ENCODE assay signal across 8 cellular contexts in the genomic region with DNA sequence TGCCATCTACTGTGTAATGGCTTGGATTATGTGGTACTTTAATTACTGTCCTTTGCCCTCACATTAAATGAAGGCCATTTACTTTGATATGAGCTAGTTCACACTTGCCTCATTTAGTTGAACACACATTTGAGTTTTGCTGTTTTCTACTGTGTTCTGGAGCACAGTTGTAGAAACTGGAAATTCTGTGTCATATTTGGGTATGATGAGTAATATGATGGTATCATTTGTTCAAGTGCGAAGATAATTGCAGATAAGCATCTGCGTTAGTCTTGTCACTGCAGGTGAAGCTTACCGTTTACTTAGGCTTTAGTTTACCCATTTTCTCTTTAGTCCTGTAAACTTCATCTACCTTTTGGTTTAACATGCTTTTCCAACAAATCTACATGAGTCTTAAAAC.
DNase-seq lines count a peak whose midpoint lies in the region; ATAC-seq, FAIRE-seq and TF ChIP-seq lines count a peak whose summit lies in the region.
"Not testable (repeated sequence)": the region's sequence is repeated elsewhere in the genome, so short reads cannot be mapped to it uniquely, and the experiment has no call there.

No MANE protein-coding gene starts in this region.

- not testable (repeated sequence) for H3K27ac Mint-ChIP-seq in CD4-positive, CD25-positive, alpha-beta regulatory T cell; activated naive CD8-positive, alpha-beta T cell treated with anti-CD3 and anti-CD28 coated beads, Interleukin-2, amount 50 U/mL, for 24 hours; endodermal cell; stimulated activated naive CD8-positive, alpha-beta T cell treated with anti-CD3 and anti-CD28 coated beads, Interleukin-15, amount 100 ng/mL, for 72 hours

- TF ChIP-seq EP300 in HepG2 (IDR thresholded peaks at IDR 0.05; ENCODE audit: low read depth in 2 of 2, low read length in 2 of 2); HepG2 (CRISPR knock-in tag; IDR thresholded peaks at IDR 0.05; ENCODE audit: borderline replicate concordance): not testable (repeated sequence)

- not testable (repeated sequence) for TF ChIP-seq RAD21 in HepG2 (CRISPR knock-in tag; IDR thresholded peaks at IDR 0.05)

- peaks cover 98% of the 10 kb centered on the region for H3K4me1 ChIP-seq in CD4-positive, CD25-positive, alpha-beta regulatory T cell (ENCODE audit: control insufficient read depth, insufficient read depth, low read length, poor library complexity, severe bottlenecking)
- peaks cover 36% of the 10 kb centered on the region for H3K4me1 ChIP-seq in OCI-LY7 (ENCODE audit: insufficient read depth, low read length, poor library complexity, severe bottlenecking)
- H3K4me1 ChIP-seq in endodermal cell (ENCODE audit: control insufficient read depth, insufficient read depth, low read length); HepG2 (ENCODE audit: insufficient read depth, low read length): not testable (repeated sequence)

- H3K27me3 Mint-ChIP-seq in CD4-positive, CD25-positive, alpha-beta regulatory T cell; activated T-cell treated with anti-CD3 and anti-CD28 coated beads, Interleukin-2, amount 50 U/mL, for 4 hours (ENCODE audit: low read depth); activated naive CD8-positive, alpha-beta T cell treated with anti-CD3 and anti-CD28 coated beads, Interleukin-2, amount 50 U/mL, for 24 hours; endodermal cell (ENCODE audit: insufficient read depth): not testable (repeated sequence)
- peaks cover 24% of the 10 kb centered on the region for H3K27me3 Mint-ChIP-seq in stimulated activated naive CD8-positive, alpha-beta T cell treated with anti-CD3 and anti-CD28 coated beads, Interleukin-15, amount 100 ng/mL, for 72 hours

- not testable (repeated sequence) for H3K9ac ChIP-seq in endodermal cell (ENCODE audit: extremely low read depth, low read length, poor library complexity, severe bottlenecking); HepG2 (ENCODE audit: insufficient read depth, low read depth, low read length)

- peaks cover 13 to 22% (median 21%) of the 10 kb centered on the region in 4 donors for H3K4me1 Mint-ChIP-seq in CD4-positive, CD25-positive, alpha-beta regulatory T cell
- peaks cover 20% of the 10 kb centered on the region for H3K4me1 Mint-ChIP-seq in activated T-cell treated with anti-CD3 and anti-CD28 coated beads, Interleukin-2, amount 50 U/mL, for 4 hours (ENCODE audit: low read depth)
- peaks cover 16% of the 10 kb centered on the region for H3K4me1 Mint-ChIP-seq in activated naive CD8-positive, alpha-beta T cell treated with anti-CD3 and anti-CD28 coated beads, Interleukin-2, amount 50 U/mL, for 24 hours
- H3K4me1 Mint-ChIP-seq in endodermal cell, result not testable (repeated sequence)
- peaks cover 22% of the 10 kb centered on the region for H3K4me1 Mint-ChIP-seq in stimulated activated naive CD8-positive, alpha-beta T cell treated with anti-CD3 and anti-CD28 coated beads, Interleukin-15, amount 100 ng/mL, for 72 hours

- peak; percentile 37 for FAIRE-seq in HepG2 (lab: Jason Lieb, UNC)

- not testable (repeated sequence) for H4K20me1 ChIP-seq in OCI-LY7 (ENCODE audit: insufficient read depth, low read length); HepG2 (ENCODE audit: insufficient read depth, low read length)

- not testable (repeated sequence) for H3K27me3 ChIP-seq in CD4-positive, CD25-positive, alpha-beta regulatory T cell (ENCODE audit: control insufficient read depth, insufficient read depth, low read length); endodermal cell (ENCODE audit: control insufficient read depth, insufficient read depth, low read length, poor library complexity, severe bottlenecking); HepG2 (ENCODE audit: control insufficient read depth in 1 of 2, insufficient read depth in 2 of 2, low read length in 2 of 2)

- intact Hi-C loops in OCI-LY7 (cut with micrococcal nuclease; ENCODE audit: unreplicated experiment); HepG2 (cut with micrococcal nuclease; ENCODE audit: unreplicated experiment): not testable (repeated sequence)

- not testable (repeated sequence) for TF ChIP-seq POLR2A in HepG2 (IDR thresholded peaks at IDR 0.05; ENCODE audit: insufficient read depth in 1 of 2, low read depth in 2 of 2, low read length in 2 of 2)

- POLR2A ChIA-PET in OCI-LY7 (lab: Charles Lee), result interaction anchor here (0.5 kb wide), 1 partner anchor 16 kb away, joined by 3 read pairs; no protein-coding TSS in a partner anchor
- POLR2A ChIA-PET in HepG2 (lab: Yijun Ruan, JAX), result not testable (repeated sequence)

- CTCF ChIA-PET in OCI-LY7 (lab: Charles Lee; ENCODE audit: unreplicated experiment); HepG2 (lab: Yijun Ruan, JAX; ENCODE audit: low intra/inter-chr PET ratio, low total read pairs): not testable (repeated sequence)

- H3K27ac ChIP-seq in CD4-positive, CD25-positive, alpha-beta regulatory T cell (ENCODE audit: insufficient read depth, low read length, poor library complexity, severe bottlenecking), result peak overlapping the region; percentile 88
- not testable (repeated sequence) for H3K27ac ChIP-seq in OCI-LY7 (ENCODE audit: low read depth, low read length, poor library complexity, severe bottlenecking); endodermal cell (ENCODE audit: low read depth, low read length); HepG2 (ENCODE audit: extremely low read length, insufficient read depth, low read length)

- H2AFZ ChIP-seq in OCI-LY7 (ENCODE audit: low read length); HepG2 (ENCODE audit: low read length): not testable (repeated sequence)

- not testable (repeated sequence) for H3K4me3 Mint-ChIP-seq in CD4-positive, CD25-positive, alpha-beta regulatory T cell; activated T-cell treated with anti-CD3 and anti-CD28 coated beads, Interleukin-2, amount 50 U/mL, for 4 hours; activated naive CD8-positive, alpha-beta T cell treated with anti-CD3 and anti-CD28 coated beads, Interleukin-2, amount 50 U/mL, for 24 hours; endodermal cell; stimulated activated naive CD8-positive, alpha-beta T cell treated with anti-CD3 and anti-CD28 coated beads, Interleukin-15, amount 100 ng/mL, for 72 hours

- H3K79me2 ChIP-seq in OCI-LY7 (ENCODE audit: insufficient read depth, low read depth, low read length); HepG2 (ENCODE audit: insufficient read depth, low read length): not testable (repeated sequence)

- H3K9me2 ChIP-seq in OCI-LY7 (ENCODE audit: insufficient read depth, low read length), result not testable (repeated sequence)

- not testable (repeated sequence) for H3K36me3 ChIP-seq in CD4-positive, CD25-positive, alpha-beta regulatory T cell (ENCODE audit: control insufficient read depth, insufficient read depth, low read length); OCI-LY7 (ENCODE audit: insufficient read depth, low read length); endodermal cell (ENCODE audit: control insufficient read depth, insufficient read depth, low read length); HepG2 (replicated peaks in 1 of 2; ENCODE audit: control insufficient read depth in 1 of 2, insufficient read depth in 2 of 2, low read length in 2 of 2)

- in situ Hi-C loops in HepG2 (cut with HindIII; ENCODE audit: extremely low pct_ligation_motif_present, low pct_unique_long_range_greater_than_20kb), result not testable (repeated sequence)

- 90 to 100% methylated on average over 3 of the region's 3 CpGs for WGBS in endodermal cell (ENCODE audit: insufficient coverage in 1 of 2, insufficient read length in 1 of 2), 2 experiments
- WGBS in HepG2 (ENCODE audit: low lambda C conversion rate), result 46% methylated on average over 3 of the region's 3 CpGs

- DNase-seq in CD4-positive, CD25-positive, alpha-beta regulatory T cell, result peak in 2 of 3 donors; percentile 59 to 77
- DNase-seq in OCI-LY7 (ENCODE audit: low spot score); activated T-cell treated with anti-CD3 and anti-CD28 coated beads, Interleukin-2, amount 50 U/mL, for 4 hours; activated naive CD8-positive, alpha-beta T cell treated with anti-CD3 and anti-CD28 coated beads, Interleukin-2, amount 50 U/mL, for 24 hours; endodermal cell; HepG2 (ENCODE audit: low spot score); stimulated activated naive CD8-positive, alpha-beta T cell treated with anti-CD3 and anti-CD28 coated beads, Interleukin-15, amount 100 ng/mL, for 72 hours: not testable (repeated sequence)

- H3K4me2 ChIP-seq in OCI-LY7 (ENCODE audit: low read length), result peak overlapping the region; percentile 32
- not testable (repeated sequence) for H3K4me2 ChIP-seq in HepG2 (ENCODE audit: low read depth, low read length)

- H3K9me3 Mint-ChIP-seq in CD4-positive, CD25-positive, alpha-beta regulatory T cell; activated T-cell treated with anti-CD3 and anti-CD28 coated beads, Interleukin-2, amount 50 U/mL, for 4 hours; activated naive CD8-positive, alpha-beta T cell treated with anti-CD3 and anti-CD28 coated beads, Interleukin-2, amount 50 U/mL, for 24 hours; stimulated activated naive CD8-positive, alpha-beta T cell treated with anti-CD3 and anti-CD28 coated beads, Interleukin-15, amount 100 ng/mL, for 72 hours: not testable (repeated sequence)
- peaks cover 13% of the 10 kb centered on the region for H3K9me3 Mint-ChIP-seq in endodermal cell

- not testable (repeated sequence) for BruUV-seq in OCI-LY7 (replicated peaks; lab: Mats Ljungman, UMichigan); HepG2 (replicated peaks; lab: Mats Ljungman, UMichigan)

- H3K36me3 Mint-ChIP-seq in CD4-positive, CD25-positive, alpha-beta regulatory T cell; activated T-cell treated with anti-CD3 and anti-CD28 coated beads, Interleukin-2, amount 50 U/mL, for 4 hours (ENCODE audit: insufficient read depth); activated naive CD8-positive, alpha-beta T cell treated with anti-CD3 and anti-CD28 coated beads, Interleukin-2, amount 50 U/mL, for 24 hours (ENCODE audit: low read depth); endodermal cell (ENCODE audit: low read depth): not testable (repeated sequence)

- H3K9me3 ChIP-seq in CD4-positive, CD25-positive, alpha-beta regulatory T cell (ENCODE audit: control insufficient read depth in 2 of 2, low read length in 2 of 2); OCI-LY7 (ENCODE audit: low read length); HepG2 (ENCODE audit: low read length): not testable (repeated sequence)
- H3K9me3 ChIP-seq in endodermal cell (ENCODE audit: control insufficient read depth, low read length), result peaks cover 95% of the 10 kb centered on the region

- peak; percentile 38 to 44 for ATAC-seq in CD4-positive, CD25-positive, alpha-beta regulatory T cell (ENCODE audit: low read depth in 2 of 2)
- peak; percentile 50 to 60 for ATAC-seq in activated CD4-positive, CD25-positive, alpha-beta regulatory T cell treated with anti-CD3 and anti-CD28 coated beads, Interleukin-2, amount 50 U/mL, for 24 hours
- ATAC-seq in activated T-cell treated with anti-CD3 and anti-CD28 coated beads, Interleukin-2, amount 50 U/mL, for 4 hours, result peak; percentile 56 to 67
- ATAC-seq in activated naive CD8-positive, alpha-beta T cell treated with anti-CD3 and anti-CD28 coated beads, Interleukin-2, amount 50 U/mL, for 24 hours, result peak; percentile 68
- ATAC-seq in HepG2, result not testable (repeated sequence)
- peak; percentile 83 for ATAC-seq in stimulated activated naive CD8-positive, alpha-beta T cell treated with anti-CD3 and anti-CD28 coated beads, Interleukin-15, amount 100 ng/mL, for 72 hours

- peak overlapping the region; percentile 78 for H3K4me3 ChIP-seq in CD4-positive, CD25-positive, alpha-beta regulatory T cell (ENCODE audit: low read depth, low read length)
- H3K4me3 ChIP-seq in OCI-LY7 (ENCODE audit: low read depth, low read length, poor library complexity, severe bottlenecking); HepG2 (replicated peaks in 1 of 3; ENCODE audit: insufficient read depth in 1 of 3, low read depth in 2 of 3, low read length in 3 of 3): not testable (repeated sequence)
- H3K4me3 ChIP-seq in endodermal cell (ENCODE audit: low read length), result peak overlapping the region; percentile 26

- TF ChIP-seq CTCF in OCI-LY7 (conservative IDR thresholded peaks at IDR 0.05; ENCODE audit: low read length); endodermal cell (conservative IDR thresholded peaks at IDR 0.05); HepG2 (CRISPR knock-in tag; IDR thresholded peaks at IDR 0.05): not testable (repeated sequence)
